In the genomic region with DNA sequence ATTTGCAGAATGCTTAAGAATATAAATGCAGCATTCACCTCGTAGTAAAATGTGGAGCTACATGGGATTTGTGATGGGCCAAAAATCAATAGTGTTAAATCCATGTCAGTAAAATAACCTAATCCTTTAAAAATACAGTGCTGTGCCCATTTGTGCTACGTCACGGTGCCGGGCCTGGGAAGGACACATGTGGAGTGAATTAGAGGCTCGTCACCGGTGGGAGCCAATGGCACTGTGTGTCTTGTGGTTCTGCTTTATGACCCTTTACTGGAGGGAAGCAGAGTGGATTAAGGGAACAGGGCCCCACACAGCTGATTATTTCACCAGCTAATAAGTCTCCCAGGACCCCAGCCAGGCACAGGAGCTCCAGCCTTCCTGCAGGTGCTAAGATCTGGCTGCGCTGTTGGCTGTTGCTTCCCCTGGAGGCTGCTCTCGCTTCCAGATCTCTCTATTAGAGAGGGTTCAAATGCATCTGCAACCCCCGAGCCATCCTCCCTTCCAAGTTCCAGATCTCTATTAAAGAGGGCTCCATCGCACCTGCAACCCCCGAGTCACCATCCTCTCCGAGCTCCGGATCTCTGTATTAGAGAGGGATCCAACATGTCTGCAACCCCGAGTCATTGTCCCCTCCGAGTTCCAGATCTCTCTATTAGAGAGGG, we compare ENCODE assay signal across 17 cellular contexts.
"Had no signal": no experiment of that assay in that cellular context is flagged by ENCODE, and none has a peak within 500 bp of the region (broad histone marks: within the 10 kb centered on the region; RNA-seq: fewer than 3 reads in every experiment).

No MANE protein-coding gene starts in this region.

- H3K4me2 ChIP-seq: hepatocyte had no signal

- H3K9me3 ChIP-seq: colonic mucosa, esophagus squamous epithelium, lower lobe of right lung, neutrophil, right atrium auricular region, tibial artery, upper lobe of left lung, uterus had no signal

- H3K27ac ChIP-seq: colonic mucosa, esophagus squamous epithelium, foreskin keratinocyte, hepatocyte, lower lobe of right lung, neutrophil, right atrium auricular region, tibial artery, upper lobe of left lung, uterus had no signal

- FAIRE-seq: small intestine had no signal

- H3K27me3 ChIP-seq: colonic mucosa, hepatocyte, neutrophil, right atrium auricular region, upper lobe of left lung, uterus had no signal

- H3K36me3 ChIP-seq: colonic mucosa, esophagus squamous epithelium, lower lobe of right lung, neutrophil, right atrium auricular region, tibial artery, upper lobe of left lung, uterus had no signal

- ATAC-seq: foreskin keratinocyte; left lobe of liver; lower lobe of right lung; stimulated activated naive CD8-positive, alpha-beta T cell treated with anti-CD3 and anti-CD28 coated beads, Interleukin-15, Interleukin-2, amounts not matched to agents 100 U/mL and 50 U/mL, for 24 hours had no signal

- H3K79me2 ChIP-seq: hepatocyte had no signal

- DNase-seq: cerebellar nuclear complex; colonic mucosa; dermis blood vessel endothelial cell; esophagus squamous epithelium; foreskin keratinocyte; head of caudate nucleus; lower lobe of right lung; small intestine; stimulated activated CD4-positive, alpha-beta T cell treated with anti-CD3 and anti-CD28 coated beads, Interleukin-2, amount 100 ng/mL, for 48 hours; stimulated activated naive CD8-positive, alpha-beta T cell treated with anti-CD3 and anti-CD28 coated beads, Interleukin-15, Interleukin-2, amounts not matched to agents 100 U/mL and 50 U/mL, for 24 hours; tibial artery; uterus had no signal

- H2AFZ ChIP-seq: hepatocyte had no signal

- H3K4me1 ChIP-seq: colonic mucosa, esophagus squamous epithelium, foreskin keratinocyte, lower lobe of right lung, right atrium auricular region, tibial artery, upper lobe of left lung, uterus had no signal

- H3K4me3 ChIP-seq: colonic mucosa, esophagus squamous epithelium, hepatocyte, lower lobe of right lung, right atrium auricular region, tibial artery, upper lobe of left lung, uterus had no signal
